Comparison of ENCODE assay signal across 22 cellular contexts in the genomic region with DNA sequence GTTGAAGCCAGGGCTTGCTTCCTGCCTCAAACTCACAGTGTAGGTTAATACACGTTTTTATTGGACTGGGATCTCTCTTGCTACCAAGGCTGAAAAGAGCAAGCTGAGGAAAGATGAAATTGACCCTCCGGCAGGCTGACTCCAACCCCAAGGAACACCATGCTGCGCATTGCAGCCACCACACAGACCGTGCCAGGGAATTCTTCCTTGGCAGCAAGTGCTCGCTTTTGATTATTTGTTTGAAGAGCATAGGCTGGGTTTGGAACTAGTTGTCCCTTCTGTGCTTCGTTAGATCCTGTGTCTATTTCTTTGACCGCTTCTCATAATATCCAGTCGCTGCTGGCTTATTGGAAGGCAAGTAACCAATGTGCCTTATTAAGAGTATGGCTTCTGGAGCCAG.
A peak's percentile ranks its signal among the peaks of the same experiment; 100 is the strongest.
DNase-seq lines count a peak whose midpoint lies in the region; ATAC-seq and TF ChIP-seq lines count a peak whose summit lies in the region.
"Had no signal": no experiment of that assay in that cellular context is flagged by ENCODE, and none has a peak within 500 bp of the region (broad histone marks: within the 10 kb centered on the region; RNA-seq: fewer than 3 reads in every experiment).

No MANE protein-coding gene starts in this region.

- peaks cover 10% of the 10 kb centered on the region for H3K4me1 ChIP-seq in muscle layer of colon (ENCODE audit: insufficient read depth, low read length)
- H3K4me1 ChIP-seq: transverse colon had no signal

- no peaks in the 10 kb centered on the region for H3K36me3 ChIP-seq in muscle layer of colon (ENCODE audit: insufficient read depth, low read length)
- H3K36me3 ChIP-seq: transverse colon had no signal

- no peaks in the 10 kb centered on the region for H3K36me3 Mint-ChIP-seq in stimulated activated memory B cell treated with anti-CD40 and anti-IgM and Interleukin-4, amounts not matched to agents 10 μg/mL and 1 μg/mL and 100 μg/mL, for 72 hours
- H3K36me3 Mint-ChIP-seq: brain had no signal

- H3K27ac ChIP-seq in VCaP (peak overlapping the region; percentile 74), muscle layer of colon (ENCODE audit: low read depth, low read length) (peak overlapping the region; percentile 34)
- H3K27ac ChIP-seq: transverse colon had no signal

- no peaks in the 10 kb centered on the region for H3K9me3 Mint-ChIP-seq in stimulated activated memory B cell treated with anti-CD40 and anti-IgM and Interleukin-4, amounts not matched to agents 10 μg/mL and 1 μg/mL and 100 μg/mL, for 72 hours
- H3K9me3 Mint-ChIP-seq: activated CD4-positive, alpha-beta T cell treated with anti-CD3 and anti-CD28 coated beads, Interleukin-2, amount 10 ng/mL, durations not matched to agents 7 days and 5 days; brain had no signal

- in situ Hi-C loops in GM13976 (cut with MboI; ENCODE audit: low sequenced_read_pairs, unreplicated experiment): no loop called here

- peaks cover 36% of the 10 kb centered on the region for H3K4me1 Mint-ChIP-seq in stimulated activated memory B cell treated with anti-CD40 and anti-IgM and Interleukin-4, amounts not matched to agents 10 μg/mL and 1 μg/mL and 100 μg/mL, for 72 hours

- no peak for TF ChIP-seq CTCF in VCaP (conservative IDR thresholded peaks at IDR 0.05)
- no peak for TF ChIP-seq CTCF in GM13976 (IDR thresholded peaks at IDR 0.05; ENCODE audit: borderline replicate concordance, control extremely low read depth, extremely low read depth, insufficient read depth, missing control alignments)

- no peaks in the 10 kb centered on the region for H3K27me3 ChIP-seq in muscle layer of colon (ENCODE audit: control insufficient read depth in 1 of 2, insufficient read depth in 2 of 2, low read length in 2 of 2)
- H3K27me3 ChIP-seq: transverse colon had no signal

- DNase-seq in C1 segment of cervical spinal cord (lab: John Stamatoyannopoulos, UW) (no peak), GM13976 (ENCODE audit: low spot score) (no peak)
- DNase-seq: activated CD4-positive, alpha-beta T cell treated with anti-CD3 and anti-CD28 coated beads, Interleukin-2, amount 10 ng/mL, durations not matched to agents 7 days and 5 days; activated CD8-positive, alpha-beta memory T cell treated with anti-CD3 and anti-CD28 coated beads, Interleukin-2, amount 50 U/mL, for 4 hours; activated effector memory CD4-positive, alpha-beta T cell treated with anti-CD3 and anti-CD28 coated beads, Interleukin-2, amount 50 U/mL, for 16 hours; activated naive CD8-positive, alpha-beta T cell treated with anti-CD3 and anti-CD28 coated beads, Interleukin-2, amount 50 U/mL, for 24 hours; IMR-90; naive thymus-derived CD4-positive, alpha-beta T cell; NCI-H1436; NCI-H2171 treated with DMSO at 0.1 percent for 48 hours; NCI-H526 treated with DMSO at 0.1 percent for 48 hours; small intestine; stimulated activated CD4-positive, alpha-beta T cell treated with anti-CD3 and anti-CD28 coated beads, Interleukin-2, amount 100 ng/mL, for 48 hours; stimulated activated naive CD8-positive, alpha-beta T cell treated with anti-CD3 and anti-CD28 coated beads, Interleukin-15, amount 100 ng/mL, for 72 hours; transverse colon had no signal

- H3K9me3 ChIP-seq in muscle layer of colon (ENCODE audit: low read length): no peaks in the 10 kb centered on the region
- H3K9me3 ChIP-seq: transverse colon had no signal

- H3K9ac ChIP-seq in muscle layer of colon (ENCODE audit: low read length): no peak overlapping the region

- H3K27me3 Mint-ChIP-seq in stimulated activated memory B cell treated with anti-CD40 and anti-IgM and Interleukin-4, amounts not matched to agents 10 μg/mL and 1 μg/mL and 100 μg/mL, for 72 hours: no peaks in the 10 kb centered on the region
- H3K27me3 Mint-ChIP-seq: activated CD4-positive, alpha-beta T cell treated with anti-CD3 and anti-CD28 coated beads, Interleukin-2, amount 10 ng/mL, durations not matched to agents 7 days and 5 days; activated naive CD8-positive, alpha-beta T cell treated with anti-CD3 and anti-CD28 coated beads, Interleukin-2, amount 50 U/mL, for 24 hours; brain; naive thymus-derived CD4-positive, alpha-beta T cell; stimulated activated naive CD8-positive, alpha-beta T cell treated with anti-CD3 and anti-CD28 coated beads, Interleukin-15, amount 100 ng/mL, for 72 hours had no signal

- H3K27ac Mint-ChIP-seq in stimulated activated memory B cell treated with anti-CD40 and anti-IgM and Interleukin-4, amounts not matched to agents 10 μg/mL and 1 μg/mL and 100 μg/mL, for 72 hours: peak overlapping the region; percentile 68
- H3K27ac Mint-ChIP-seq: activated CD4-positive, alpha-beta T cell treated with anti-CD3 and anti-CD28 coated beads, Interleukin-2, amount 10 ng/mL, durations not matched to agents 7 days and 5 days; activated naive CD8-positive, alpha-beta T cell treated with anti-CD3 and anti-CD28 coated beads, Interleukin-2, amount 50 U/mL, for 24 hours; brain; stimulated activated naive CD8-positive, alpha-beta T cell treated with anti-CD3 and anti-CD28 coated beads, Interleukin-15, amount 100 ng/mL, for 72 hours had no signal

- H3K4me3 Mint-ChIP-seq in stimulated activated memory B cell treated with anti-CD40 and anti-IgM and Interleukin-4, amounts not matched to agents 10 μg/mL and 1 μg/mL and 100 μg/mL, for 72 hours: no peak overlapping the region
- H3K4me3 Mint-ChIP-seq: activated CD4-positive, alpha-beta T cell treated with anti-CD3 and anti-CD28 coated beads, Interleukin-2, amount 10 ng/mL, durations not matched to agents 7 days and 5 days; activated naive CD8-positive, alpha-beta T cell treated with anti-CD3 and anti-CD28 coated beads, Interleukin-2, amount 50 U/mL, for 24 hours; brain; naive thymus-derived CD4-positive, alpha-beta T cell; stimulated activated naive CD8-positive, alpha-beta T cell treated with anti-CD3 and anti-CD28 coated beads, Interleukin-15, amount 100 ng/mL, for 72 hours had no signal

- ATAC-seq in GM18517 (IDR thresholded peaks at IDR 0.05; ENCODE audit: unreplicated experiment) (peak; percentile 10), GM21515 (IDR thresholded peaks at IDR 0.05; ENCODE audit: unreplicated experiment) (no peak)
- ATAC-seq in stimulated activated memory B cell treated with anti-CD40 and anti-IgM and Interleukin-4, amounts not matched to agents 10 μg/mL and 1 μg/mL and 100 μg/mL, for 72 hours: no peak
- ATAC-seq: activated naive CD8-positive, alpha-beta T cell treated with anti-CD3 and anti-CD28 coated beads, Interleukin-2, amount 50 U/mL, for 24 hours; stimulated activated naive CD8-positive, alpha-beta T cell treated with anti-CD3 and anti-CD28 coated beads, Interleukin-15, amount 100 ng/mL, for 72 hours had no signal

- no peak overlapping the region for H3K4me3 ChIP-seq in muscle layer of colon (ENCODE audit: low read depth in 1 of 2, low read length in 2 of 2)
- H3K4me3 ChIP-seq: lung, transverse colon had no signal
